ENCODE assay signal across 1 cellular context in genomic region chr12:70721958-70722357, GRCh38.
TF ChIP-seq lines count a peak whose summit lies in the region.

No MANE protein-coding gene starts in this region.

TF ChIP-seq in H1, 55 proteins besides CTCF, POLR2A, EP300 and RAD21:
- TF ChIP-seq RNF2 (IDR thresholded peaks at IDR 0.05; ENCODE audit: borderline replicate concordance, low read depth, low read length, missing control alignments, poor library complexity, severe bottlenecking) (no peak), EGR1 (IDR thresholded peaks at IDR 0.05; ENCODE audit: borderline replicate concordance, low read depth, low read length) (peak; percentile 70; the same call in 1 of the 2 replicates)
TF ChIP-seq in H1: peak in this region for 1.
